Comparison of ENCODE assay signal across 16 cellular contexts in the genomic region with DNA sequence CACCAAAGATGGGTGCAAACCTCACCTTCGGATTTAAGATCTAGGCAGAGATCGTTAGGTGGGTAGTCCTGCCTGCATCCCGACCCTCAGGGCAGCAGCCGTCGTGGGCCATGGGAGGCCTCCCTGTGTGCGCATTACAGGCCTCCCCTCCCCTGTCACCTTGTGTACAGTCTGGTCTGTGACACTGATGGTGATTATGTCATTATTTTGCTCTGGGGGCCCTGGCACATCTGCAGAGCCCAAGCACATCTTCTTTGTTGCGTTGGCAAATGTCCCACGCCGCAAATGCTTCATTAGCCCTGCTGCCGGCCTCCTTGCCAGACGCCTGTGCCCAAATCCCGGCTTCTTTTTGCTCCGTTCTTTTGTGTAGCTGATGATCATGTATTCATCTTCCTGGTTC. TPM values are rescaled to one million over a fixed set of nuclear protein-coding genes. Genes with fewer than 3 reads are reported as not detected.
A peak's percentile ranks its signal among the peaks of the same experiment; 100 is the strongest.
DNase-seq lines count a peak whose midpoint lies in the region; ATAC-seq and TF ChIP-seq lines count a peak whose summit lies in the region.
"Had no signal": no experiment of that assay in that cellular context is flagged by ENCODE, and none has a peak within 500 bp of the region (broad histone marks: within the 10 kb centered on the region; RNA-seq: fewer than 3 reads in every experiment).

No MANE protein-coding gene starts in this region.

- DNase-seq in left cardiac atrium = no peak
- no peak for DNase-seq in cardiac septum (ENCODE audit: low spot score)
- DNase-seq in NCI-H2081 treated with DMSO at 0.1 percent for 48 hours (lab: John Stamatoyannopoulos, UW) = peak; percentile 72
- no peak for DNase-seq in T-helper 9 cell
- DNase-seq in stimulated activated naive B cell treated with anti-CD40 and anti-IgM and Interleukin-4, amounts not matched to agents 10 μg/mL and 1 μg/mL and 100 μg/mL, for 72 hours = no peak
- no peak for DNase-seq in erythroblast (lab: John Stamatoyannopoulos, UW)
- DNase-seq: activated CD4-positive, alpha-beta T cell treated with anti-CD3 and anti-CD28 coated beads for 4 hours; activated naive CD8-positive, alpha-beta T cell treated with anti-CD3 and anti-CD28 coated beads, Interleukin-2, amount 50 U/mL, for 24 hours; GDM1; HCEC 1CT; kidney glomerular epithelial cell; stimulated activated CD4-positive, alpha-beta T cell treated with anti-CD3 and anti-CD28 coated beads, Interleukin-4, amount 100 ng/mL, for 24 hours had no signal

- peaks cover 6% of the 10 kb centered on the region for H3K27me3 Mint-ChIP-seq in brain
- H3K27me3 Mint-ChIP-seq in stimulated activated memory B cell treated with anti-CD40 and anti-IgM and Interleukin-4, amounts not matched to agents 10 μg/mL and 1 μg/mL and 100 μg/mL, for 72 hours = no peaks in the 10 kb centered on the region
- peaks cover 0 to 3% of the 10 kb centered on the region in 2 donors for H3K27me3 Mint-ChIP-seq in stimulated activated naive B cell treated with anti-CD40 and anti-IgM and Interleukin-4, amounts not matched to agents 10 μg/mL and 1 μg/mL and 100 μg/mL, for 72 hours
- H3K27me3 Mint-ChIP-seq: progenitor cell of endocrine pancreas had no signal

- H3K36me3 Mint-ChIP-seq in brain = peaks cover 3% of the 10 kb centered on the region
- H3K36me3 Mint-ChIP-seq in stimulated activated memory B cell treated with anti-CD40 and anti-IgM and Interleukin-4, amounts not matched to agents 10 μg/mL and 1 μg/mL and 100 μg/mL, for 72 hours = no peaks in the 10 kb centered on the region
- no peaks in the 10 kb centered on the region for H3K36me3 Mint-ChIP-seq in stimulated activated naive B cell treated with anti-CD40 and anti-IgM and Interleukin-4, amounts not matched to agents 10 μg/mL and 1 μg/mL and 100 μg/mL, for 72 hours
- H3K36me3 Mint-ChIP-seq: natural killer cell treated with Interleukin-12 subunit alpha and Interleukin-12 subunit beta and Interleukin-15 and Interleukin-18, amount 100 ng/mL, for 72 hours had no signal

- H3K27ac Mint-ChIP-seq in brain = peak overlapping the region in 3 of 5 experiments; percentile 40 to 84 (median 59)
- H3K27ac Mint-ChIP-seq in stimulated activated memory B cell treated with anti-CD40 and anti-IgM and Interleukin-4, amounts not matched to agents 10 μg/mL and 1 μg/mL and 100 μg/mL, for 72 hours = no peak overlapping the region
- no peak overlapping the region for H3K27ac Mint-ChIP-seq in stimulated activated naive B cell treated with anti-CD40 and anti-IgM and Interleukin-4, amounts not matched to agents 10 μg/mL and 1 μg/mL and 100 μg/mL, for 72 hours
- H3K27ac Mint-ChIP-seq: activated naive CD8-positive, alpha-beta T cell treated with anti-CD3 and anti-CD28 coated beads, Interleukin-2, amount 50 U/mL, for 24 hours; natural killer cell treated with Interleukin-12 subunit alpha and Interleukin-12 subunit beta and Interleukin-15 and Interleukin-18, amount 100 ng/mL, for 72 hours had no signal

- no peak for TF ChIP-seq CTCF in brain (conservative IDR thresholded peaks at IDR 0.05)

- no peaks in the 10 kb centered on the region for H3K9me3 Mint-ChIP-seq in brain
- H3K9me3 Mint-ChIP-seq in stimulated activated memory B cell treated with anti-CD40 and anti-IgM and Interleukin-4, amounts not matched to agents 10 μg/mL and 1 μg/mL and 100 μg/mL, for 72 hours = no peaks in the 10 kb centered on the region
- no peaks in the 10 kb centered on the region for H3K9me3 Mint-ChIP-seq in stimulated activated naive B cell treated with anti-CD40 and anti-IgM and Interleukin-4, amounts not matched to agents 10 μg/mL and 1 μg/mL and 100 μg/mL, for 72 hours
- H3K9me3 Mint-ChIP-seq: activated naive CD8-positive, alpha-beta T cell treated with anti-CD3 and anti-CD28 coated beads, Interleukin-2, amount 50 U/mL, for 24 hours had no signal

- peak; percentile 8 to 36 for ATAC-seq in left cardiac atrium
- ATAC-seq in stimulated activated memory B cell treated with anti-CD40 and anti-IgM and Interleukin-4, amounts not matched to agents 10 μg/mL and 1 μg/mL and 100 μg/mL, for 72 hours = peak; percentile 20
- ATAC-seq in stimulated activated naive B cell treated with anti-CD40 and anti-IgM and Interleukin-4, amounts not matched to agents 10 μg/mL and 1 μg/mL and 100 μg/mL, for 72 hours (replicated peaks) = no peak
- ATAC-seq: activated naive CD8-positive, alpha-beta T cell treated with anti-CD3 and anti-CD28 coated beads, Interleukin-2, amount 50 U/mL, for 24 hours; natural killer cell treated with Interleukin-12 subunit alpha and Interleukin-12 subunit beta and Interleukin-15 and Interleukin-18, amount 100 ng/mL, for 72 hours had no signal

- H3K4me1 Mint-ChIP-seq in brain = peaks cover 58% of the 10 kb centered on the region
- no peaks in the 10 kb centered on the region for H3K4me1 Mint-ChIP-seq in stimulated activated memory B cell treated with anti-CD40 and anti-IgM and Interleukin-4, amounts not matched to agents 10 μg/mL and 1 μg/mL and 100 μg/mL, for 72 hours
- no peaks in the 10 kb centered on the region for H3K4me1 Mint-ChIP-seq in stimulated activated naive B cell treated with anti-CD40 and anti-IgM and Interleukin-4, amounts not matched to agents 10 μg/mL and 1 μg/mL and 100 μg/mL, for 72 hours
- H3K4me1 Mint-ChIP-seq: activated naive CD8-positive, alpha-beta T cell treated with anti-CD3 and anti-CD28 coated beads, Interleukin-2, amount 50 U/mL, for 24 hours had no signal

- H3K4me3 Mint-ChIP-seq in brain = no peak overlapping the region
- no peak overlapping the region for H3K4me3 Mint-ChIP-seq in stimulated activated memory B cell treated with anti-CD40 and anti-IgM and Interleukin-4, amounts not matched to agents 10 μg/mL and 1 μg/mL and 100 μg/mL, for 72 hours
- no peak overlapping the region for H3K4me3 Mint-ChIP-seq in stimulated activated naive B cell treated with anti-CD40 and anti-IgM and Interleukin-4, amounts not matched to agents 10 μg/mL and 1 μg/mL and 100 μg/mL, for 72 hours
- H3K4me3 Mint-ChIP-seq: activated naive CD8-positive, alpha-beta T cell treated with anti-CD3 and anti-CD28 coated beads, Interleukin-2, amount 50 U/mL, for 24 hours; natural killer cell treated with Interleukin-12 subunit alpha and Interleukin-12 subunit beta and Interleukin-15 and Interleukin-18, amount 100 ng/mL, for 72 hours had no signal

- intact Hi-C loops in left cardiac atrium (cut with DNase I) = no loop called here
- intact Hi-C loops in cardiac septum (cut with DNase I) = no loop called here

- no peak for TF ChIP-seq POLR2A in erythroblast (IDR thresholded peaks at IDR 0.05; ENCODE audit: low read length)

RNA-seq across cellular contexts. Expression of a gene that starts 31.7 kb away (rescaled TPM):
- total RNA-seq in left cardiac atrium (10 to 100 TPM; 59.5 to 77.9 TPM), cardiac septum (110 TPM)
- 27.9 TPM for polyA plus RNA-seq in brain (ENCODE audit: insufficient read depth, low read depth, low replicate concordance)
- total RNA-seq: natural killer cell treated with Interleukin-12 subunit alpha and Interleukin-12 subunit beta and Interleukin-15 and Interleukin-18, amount 100 ng/mL, for 72 hours had no signal

Comparison
In these comparisons a context has a peak if more than half of its experiments do, and no peak if none do; other contexts are left out.
1. ATAC-seq: peak in left cardiac atrium (2 of 2) and stimulated activated memory B cell treated with anti-CD40 and anti-IgM and Interleukin-4, amounts not matched to agents 10 μg/mL and 1 μg/mL and 100 μg/mL, for 72 hours (single experiment); none in stimulated activated naive B cell treated with anti-CD40 and anti-IgM and Interleukin-4, amounts not matched to agents 10 μg/mL and 1 μg/mL and 100 μg/mL, for 72 hours (0 of 2).
2. H3K27ac Mint-ChIP-seq: peak in brain (3 of 5); none in stimulated activated memory B cell treated with anti-CD40 and anti-IgM and Interleukin-4, amounts not matched to agents 10 μg/mL and 1 μg/mL and 100 μg/mL, for 72 hours (single experiment) and stimulated activated naive B cell treated with anti-CD40 and anti-IgM and Interleukin-4, amounts not matched to agents 10 μg/mL and 1 μg/mL and 100 μg/mL, for 72 hours (single experiment).